Comparison of ENCODE assay signal across 11 cellular contexts in the genomic region with DNA sequence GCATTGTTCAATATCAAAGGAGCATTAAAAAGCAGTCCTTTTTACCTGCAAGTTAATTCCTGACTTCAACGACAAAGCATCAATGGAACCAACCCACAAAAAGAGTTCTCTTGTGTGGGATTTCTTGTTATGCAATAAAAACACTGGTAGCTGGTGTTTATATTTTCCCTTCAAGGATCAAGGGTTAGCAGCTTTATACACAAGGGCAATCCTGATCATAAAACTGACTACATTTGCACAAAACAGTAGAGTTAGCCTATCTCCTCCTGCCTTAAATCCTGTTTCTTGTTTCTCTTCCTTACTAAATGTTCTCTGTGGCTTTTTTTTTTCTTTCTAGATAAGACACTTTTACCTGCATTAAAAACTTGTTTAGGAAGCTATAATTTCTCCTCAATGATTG.
"Had no signal": no experiment of that assay in that cellular context is flagged by ENCODE, and none has a peak within 500 bp of the region (broad histone marks: within the 10 kb centered on the region; RNA-seq: fewer than 3 reads in every experiment).

No MANE protein-coding gene starts in this region.

- H3K4me3 Mint-ChIP-seq: GM23338, H9, HFFc6 had no signal

- H3K9me3 Mint-ChIP-seq: GM23338, H9 had no signal

- H3K4me2 ChIP-seq: GM23338 had no signal

- ATAC-seq: GM23338, HCT116 had no signal

- FAIRE-seq: H1, H54 had no signal

- H3K4me1 ChIP-seq: HAP-1 had no signal

- H3K9me3 ChIP-seq: HAP-1 had no signal

- H3K4me3 ChIP-seq: GM23248, GM23338, HAP-1 had no signal

- H3K27ac ChIP-seq: GM23248 had no signal

- H2AFZ ChIP-seq: GM23248, GM23338 had no signal

- H3K9ac ChIP-seq: GM23248 had no signal

- H3K36me3 ChIP-seq: HAP-1 had no signal

- H3K4me1 Mint-ChIP-seq: GM23338, H9 had no signal

- H3K27ac Mint-ChIP-seq: GM23338, H9, HFFc6 had no signal

- DNase-seq: GM23248, GOT3, H7, H9, HCEC 1CT, HFFc6 had no signal
